ENCODE assay signal across 8 cellular contexts in genomic region chr5:122844916-122845252, GRCh38. TPM values are rescaled to one million over a fixed set of nuclear protein-coding genes. Genes with fewer than 3 reads are reported as not detected.
DNase-seq lines count a peak whose midpoint lies in the region; ATAC-seq, FAIRE-seq and TF ChIP-seq lines count a peak whose summit lies in the region.

No MANE protein-coding gene starts in this region.

- peak overlapping the region; percentile 83 for H3K4me3 Mint-ChIP-seq in activated naive CD4-positive, alpha-beta T cell treated with anti-CD3 and anti-CD28 coated beads, Interleukin-2, amount 10 ng/mL, durations not matched to agents 7 days and 5 days

- peaks cover 49% of the 10 kb centered on the region for H3K27me3 Mint-ChIP-seq in activated naive CD4-positive, alpha-beta T cell treated with anti-CD3 and anti-CD28 coated beads, Interleukin-2, amount 10 ng/mL, durations not matched to agents 7 days and 5 days

- no peaks in the 10 kb centered on the region for H3K27me3 ChIP-seq in WERI-Rb-1 (ENCODE audit: insufficient read depth, low read depth, severe bottlenecking)

- no peaks in the 10 kb centered on the region for H3K9me3 Mint-ChIP-seq in activated naive CD4-positive, alpha-beta T cell treated with anti-CD3 and anti-CD28 coated beads, Interleukin-2, amount 10 ng/mL, durations not matched to agents 7 days and 5 days

- peaks cover 25% of the 10 kb centered on the region for H3K4me1 Mint-ChIP-seq in activated naive CD4-positive, alpha-beta T cell treated with anti-CD3 and anti-CD28 coated beads, Interleukin-2, amount 10 ng/mL, durations not matched to agents 7 days and 5 days

- H3K4me3 ChIP-seq in WERI-Rb-1 (ENCODE audit: low read depth, low read length), result peak overlapping the region; percentile 90
- H3K4me3 ChIP-seq in skin epidermis, result peak overlapping the region; percentile 66 to 95 (median 80)

- H3K36me3 ChIP-seq in WERI-Rb-1, result peaks cover 2% of the 10 kb centered on the region; the same call in 1 of the 2 replicates

- intact Hi-C loops in left cardiac atrium (cut with DNase I), result loop anchor here in 1 of 2 donors (5.0 to 10.0 kb wide), 2 partner anchors 70 to 343 kb away; partner anchors contain the start of gene SNX2

- H3K36me3 Mint-ChIP-seq in activated naive CD4-positive, alpha-beta T cell treated with anti-CD3 and anti-CD28 coated beads, Interleukin-2, amount 10 ng/mL, durations not matched to agents 7 days and 5 days, result no peaks in the 10 kb centered on the region

- no peak for TF ChIP-seq CTCF in WERI-Rb-1 (IDR thresholded peaks at IDR 0.05; ENCODE audit: low read depth, low read length)

- DNase-seq in activated naive CD4-positive, alpha-beta T cell treated with anti-CD3 and anti-CD28 coated beads, Interleukin-2, amount 10 ng/mL, durations not matched to agents 7 days and 5 days, result no peak
- DNase-seq in activated naive CD4-positive, alpha-beta T cell treated with anti-CD3 and anti-CD28 coated beads, Interleukin-2, amount 50 U/mL, for 16 hours, result no peak
- DNase-seq in WERI-Rb-1 (peak; percentile 9), left cardiac atrium (no peak), frontal cortex (ENCODE audit: low spot score in 2 of 2) (no peak)
- DNase-seq in effector CD4-positive, alpha-beta T cell, result no peak

- no peak for FAIRE-seq in frontal cortex (lab: Jason Lieb, UNC)

- peak overlapping the region; percentile 88 for H3K27ac ChIP-seq in WERI-Rb-1
- peak overlapping the region; percentile 73 to 97 (median 90) for H3K27ac ChIP-seq in skin epidermis

- ATAC-seq in HG02943 (IDR thresholded peaks at IDR 0.05; ENCODE audit: low read depth, unreplicated experiment), result peak; percentile 48
- ATAC-seq in left cardiac atrium, result peak; percentile 6

- H3K9me3 ChIP-seq in WERI-Rb-1 (ENCODE audit: severe bottlenecking), result no peaks in the 10 kb centered on the region

- peak overlapping the region; percentile 19 for H3K27ac Mint-ChIP-seq in activated naive CD4-positive, alpha-beta T cell treated with anti-CD3 and anti-CD28 coated beads, Interleukin-2, amount 10 ng/mL, durations not matched to agents 7 days and 5 days

- CTCF ChIA-PET in activated naive CD4-positive, alpha-beta T cell treated with anti-CD3 and anti-CD28 coated beads, Interleukin-2, amount 10 ng/mL, durations not matched to agents 7 days and 5 days (lab: Charles Lee), result interaction anchor here (0.8 to 1.0 kb wide), 3 partner anchors 68 to 143 kb away, joined by 3 read pairs; no protein-coding TSS in a partner anchor

RNA-seq across cellular contexts. Expression of gene SNX24, which starts 0.5 kb away (rescaled TPM):
- total RNA-seq in left cardiac atrium (10 to 100 TPM; 11.1 to 15.1 TPM), frontal cortex (14.7 TPM)
